ENCODE assay signal across 11 cellular contexts in genomic region chr16:72013389-72013788, GRCh38. TPM values are rescaled to one million over a fixed set of nuclear protein-coding genes. Genes with fewer than 3 reads are reported as not detected.
DNase-seq lines count a peak whose midpoint lies in the region; ATAC-seq and TF ChIP-seq lines count a peak whose summit lies in the region.
"Had no signal": no experiment of that assay in that cellular context is flagged by ENCODE, and none has a peak within 500 bp of the region (broad histone marks: within the 10 kb centered on the region; RNA-seq: fewer than 3 reads in every experiment).

No MANE protein-coding gene starts in this region.

- peaks cover 13% of the 10 kb centered on the region for H3K4me1 ChIP-seq in testis
- H3K4me1 ChIP-seq: Caco-2, sigmoid colon had no signal

- peak overlapping the region; percentile 59 to 92 for H3K27ac Mint-ChIP-seq in activated naive CD4-positive, alpha-beta T cell treated with anti-CD3 and anti-CD28 coated beads, Interleukin-2, amount 50 U/mL, for 72 hours
- H3K27ac Mint-ChIP-seq in activated naive CD8-positive, alpha-beta T cell treated with anti-CD3 and anti-CD28 coated beads, Interleukin-2, amount 50 U/mL, for 24 hours = peak overlapping the region; percentile 84

- H3K36me3 ChIP-seq in kidney epithelial cell (ENCODE audit: control insufficient read depth, insufficient read depth, low read length) = no peaks in the 10 kb centered on the region
- no peaks in the 10 kb centered on the region for H3K36me3 ChIP-seq in testis (ENCODE audit: low read depth, missing control alignments)

- no peaks in the 10 kb centered on the region for H3K9me3 Mint-ChIP-seq in activated naive CD4-positive, alpha-beta T cell treated with anti-CD3 and anti-CD28 coated beads, Interleukin-2, amount 50 U/mL, for 72 hours
- no peaks in the 10 kb centered on the region for H3K9me3 Mint-ChIP-seq in activated naive CD8-positive, alpha-beta T cell treated with anti-CD3 and anti-CD28 coated beads, Interleukin-2, amount 50 U/mL, for 24 hours

- H3K36me3 Mint-ChIP-seq in activated naive CD4-positive, alpha-beta T cell treated with anti-CD3 and anti-CD28 coated beads, Interleukin-2, amount 50 U/mL, for 72 hours = peaks cover 13 to 14% of the 10 kb centered on the region in 2 donors
- H3K36me3 Mint-ChIP-seq in activated naive CD8-positive, alpha-beta T cell treated with anti-CD3 and anti-CD28 coated beads, Interleukin-2, amount 50 U/mL, for 24 hours (ENCODE audit: low read depth) = peaks cover 43% of the 10 kb centered on the region

- no peaks in the 10 kb centered on the region for H3K27me3 ChIP-seq in kidney epithelial cell (ENCODE audit: control insufficient read depth, insufficient read depth, low read length)
- no peaks in the 10 kb centered on the region for H3K27me3 ChIP-seq in testis
- H3K27me3 ChIP-seq: sigmoid colon had no signal

- peak overlapping the region; percentile 41 for H3K4me3 Mint-ChIP-seq in activated naive CD8-positive, alpha-beta T cell treated with anti-CD3 and anti-CD28 coated beads, Interleukin-2, amount 50 U/mL, for 24 hours

- WGBS in testis, 2 donors = 29 to 31% methylated on average over 5 of the region's 5 CpGs

- ATAC-seq in activated naive CD4-positive, alpha-beta T cell treated with anti-CD3 and anti-CD28 coated beads, Interleukin-2, amount 50 U/mL, for 72 hours = peak in 1 of 2 donors; percentile 12
- ATAC-seq in activated naive CD8-positive, alpha-beta T cell treated with anti-CD3 and anti-CD28 coated beads, Interleukin-2, amount 50 U/mL, for 24 hours = peak; percentile 16
- no peak for ATAC-seq in GM21737 (IDR thresholded peaks at IDR 0.05; ENCODE audit: unreplicated experiment)

- intact Hi-C loops in testis (cut with DNase I; ENCODE audit: low total_unique reads) = no loop called here

- TF ChIP-seq CTCF in kidney epithelial cell (IDR thresholded peaks at IDR 0.05; ENCODE audit: insufficient read depth, low read length, poor library complexity, severe bottlenecking) (no peak), testis (IDR thresholded peaks at IDR 0.05) (no peak)

- no peak for TF ChIP-seq POLR2A in testis (IDR thresholded peaks at IDR 0.05)

- H3K4me1 Mint-ChIP-seq in activated naive CD8-positive, alpha-beta T cell treated with anti-CD3 and anti-CD28 coated beads, Interleukin-2, amount 50 U/mL, for 24 hours = peaks cover 46% of the 10 kb centered on the region

- H3K4me3 ChIP-seq in kidney epithelial cell (ENCODE audit: low read depth, low read length) (no peak overlapping the region), testis (no peak overlapping the region)
- H3K4me3 ChIP-seq: sigmoid colon had no signal

- peak in 1 of 2 donors; percentile 33 for DNase-seq in activated naive CD4-positive, alpha-beta T cell treated with anti-CD3 and anti-CD28 coated beads, Interleukin-2, amount 50 U/mL, for 72 hours (ENCODE audit: low spot score in 2 of 2)
- DNase-seq in activated naive CD4-positive, alpha-beta T cell treated with anti-CD3 and anti-CD28 coated beads, Interleukin-2, amount 50 U/mL, for 16 hours = no peak
- DNase-seq in activated naive CD8-positive, alpha-beta T cell treated with anti-CD3 and anti-CD28 coated beads, Interleukin-2, amount 50 U/mL, for 24 hours = peak; percentile 22
- DNase-seq in kidney epithelial cell (ENCODE audit: low read depth) (peak; percentile 52), testis (no peak), DMS53 (lab: John Stamatoyannopoulos, UW) (no peak), NCI-H524 treated with DMSO at 0.1 percent for 48 hours (lab: John Stamatoyannopoulos, UW) (no peak)
- DNase-seq: Caco-2, NCI-H1694 treated with DMSO at 0.1 percent for 48 hours, sigmoid colon had no signal

- peak overlapping the region; percentile 0 to 77 for H3K27ac ChIP-seq in testis

- H3K9me3 ChIP-seq in testis = no peaks in the 10 kb centered on the region
- H3K9me3 ChIP-seq: Caco-2, sigmoid colon had no signal

- H3K27me3 Mint-ChIP-seq in activated naive CD8-positive, alpha-beta T cell treated with anti-CD3 and anti-CD28 coated beads, Interleukin-2, amount 50 U/mL, for 24 hours = no peaks in the 10 kb centered on the region

RNA-seq across cellular contexts. Expression of gene DHODH, which starts 4.8 kb away (rescaled TPM):
- 10 to 100 TPM; 16.8 to 18.7 TPM for total RNA-seq in activated naive CD4-positive, alpha-beta T cell treated with anti-CD3 and anti-CD28 coated beads, Interleukin-2, amount 50 U/mL, for 72 hours
- total RNA-seq in kidney epithelial cell = 7.9 and 19.9 TPM in 2 replicates
- 10 to 100 TPM in 1 of 2 donors, 1 to 10 TPM in 1; 7.8 to 11.4 TPM for total RNA-seq in testis
- 9.1 TPM for polyA plus RNA-seq in testis (ENCODE audit: insufficient read depth, low read depth, low replicate concordance)

RNA-seq across cellular contexts. Expression of gene PKD1L3, which starts 13.2 kb away (rescaled TPM):
- under 1 TPM; 0.07 to 0.10 TPM for total RNA-seq in activated naive CD4-positive, alpha-beta T cell treated with anti-CD3 and anti-CD28 coated beads, Interleukin-2, amount 50 U/mL, for 72 hours
- not detected in 2 replicates for total RNA-seq in kidney epithelial cell
- 1 to 10 TPM; 1.9 to 2.8 TPM for total RNA-seq in testis
- 0.65 TPM for polyA plus RNA-seq in testis (ENCODE audit: insufficient read depth, low read depth, low replicate concordance)
- total RNA-seq: Caco-2 had no signal

RNA-seq across cellular contexts. Expression of gene HP, which starts 40.9 kb away (rescaled TPM):
- total RNA-seq in activated naive CD4-positive, alpha-beta T cell treated with anti-CD3 and anti-CD28 coated beads, Interleukin-2, amount 50 U/mL, for 72 hours = not detected
- total RNA-seq in kidney epithelial cell (not detected in 2 replicates), testis (under 1 TPM in 1 of 2 donors, not detected in 1; 0.25 TPM)
- 35.1 TPM for polyA plus RNA-seq in testis (ENCODE audit: insufficient read depth, low read depth, low replicate concordance)

RNA-seq across cellular contexts. Expression of gene HPR, which starts 49.6 kb away (rescaled TPM):
- not detected for total RNA-seq in activated naive CD4-positive, alpha-beta T cell treated with anti-CD3 and anti-CD28 coated beads, Interleukin-2, amount 50 U/mL, for 72 hours
- total RNA-seq in kidney epithelial cell (not detected in 2 replicates), testis (1 to 10 TPM; 2.4 to 2.5 TPM)
- 1.8 TPM for polyA plus RNA-seq in testis (ENCODE audit: insufficient read depth, low read depth, low replicate concordance)
- total RNA-seq: Caco-2 had no signal

Comparison
In these comparisons a context has a peak if more than half of its experiments do, and no peak if none do; other contexts are left out.
1. DNase-seq: peak in activated naive CD8-positive, alpha-beta T cell treated with anti-CD3 and anti-CD28 coated beads, Interleukin-2, amount 50 U/mL, for 24 hours (single experiment) and kidney epithelial cell (single experiment); none in activated naive CD4-positive, alpha-beta T cell treated with anti-CD3 and anti-CD28 coated beads, Interleukin-2, amount 50 U/mL, for 16 hours (single experiment), testis (single experiment), DMS53 (single experiment) and NCI-H524 treated with DMSO at 0.1 percent for 48 hours (single experiment).